In the genomic region with DNA sequence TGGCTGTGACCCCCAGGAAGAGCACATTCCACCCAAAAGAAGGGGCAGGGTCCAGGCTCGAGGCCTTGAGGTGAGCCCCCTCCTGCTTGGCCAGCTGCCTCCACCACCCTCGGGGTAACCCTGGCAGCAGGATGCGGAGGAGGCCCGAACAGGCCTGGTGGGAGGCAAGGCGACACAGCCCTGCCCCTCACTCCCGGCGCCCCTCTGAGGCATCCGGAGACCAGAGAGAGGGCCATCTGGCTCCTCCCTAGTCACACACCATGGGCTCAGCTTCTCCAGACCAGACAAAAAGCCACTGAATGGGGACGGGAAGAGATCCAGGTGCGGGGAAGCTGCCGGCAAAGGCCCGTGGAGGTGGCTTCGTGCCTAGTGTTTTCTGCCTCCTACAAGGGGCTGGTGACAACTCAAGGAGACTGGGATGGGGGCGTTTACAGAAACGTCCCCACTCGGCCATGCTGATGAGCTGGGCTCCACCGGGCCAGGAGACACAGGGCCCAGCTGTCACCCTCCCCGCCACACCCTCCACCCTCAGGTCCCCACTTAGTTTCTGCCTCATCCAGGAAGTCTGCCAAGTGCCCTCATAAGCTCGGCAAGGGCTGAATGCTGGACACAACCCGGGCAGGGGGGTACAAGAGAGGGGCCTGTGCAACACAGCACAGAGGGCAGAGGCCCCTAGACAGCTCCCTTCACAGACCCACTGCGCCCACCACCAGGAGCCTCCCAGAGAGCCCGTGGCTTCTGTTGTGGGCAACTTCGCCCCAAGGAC, we compare ENCODE assay signal across 10 cellular contexts. TPM values are rescaled to one million over a fixed set of nuclear protein-coding genes. Genes with fewer than 3 reads are reported as not detected.
DNase-seq lines count a peak whose midpoint lies in the region; ATAC-seq and FAIRE-seq lines count a peak whose summit lies in the region.
"Had no signal": no experiment of that assay in that cellular context is flagged by ENCODE, and none has a peak within 500 bp of the region (broad histone marks: within the 10 kb centered on the region; RNA-seq: fewer than 3 reads in every experiment).

No MANE protein-coding gene starts in this region.

- peak overlapping the region; percentile 38 for H3K18ac ChIP-seq in trophoblast cell (ENCODE audit: low read length)

- peak overlapping the region; percentile 68 for H3K27ac ChIP-seq in trophoblast cell (ENCODE audit: low read depth, low read length)

- H3K9ac ChIP-seq in trophoblast cell (ENCODE audit: low read length): no peak overlapping the region

- WGBS in trophoblast cell (ENCODE audit: extremely low coverage, insufficient coverage, insufficient read length): no CpG with 5 or more reads among the region's 23 CpGs

- H3K27me3 ChIP-seq in trophoblast cell (ENCODE audit: insufficient read depth, low read length): no peaks in the 10 kb centered on the region

- H3K4me2 ChIP-seq in trophoblast cell (ENCODE audit: low read length): peak overlapping the region; percentile 66

- no peak overlapping the region for H4K12ac ChIP-seq in trophoblast cell (ENCODE audit: low read depth, low read length)

- ATAC-seq in HG03457 (IDR thresholded peaks at IDR 0.05; ENCODE audit: unreplicated experiment): no peak
- ATAC-seq: K562 had no signal

- H2BK12ac ChIP-seq in trophoblast cell (ENCODE audit: low read length): peak overlapping the region; percentile 7

- H3K36me3 ChIP-seq in trophoblast cell (ENCODE audit: control insufficient read depth in 1 of 2, insufficient read depth in 2 of 2, low read length in 2 of 2): peaks cover 16 to 17% of the 10 kb centered on the region in 2 experiments

- H2BK120ac ChIP-seq in trophoblast cell (ENCODE audit: insufficient read depth, low read length, poor library complexity): peak overlapping the region; percentile 27

- peak overlapping the region; percentile 17 for H4K8ac ChIP-seq in trophoblast cell (ENCODE audit: low read depth, low read length)

- peaks cover 10 to 31% of the 10 kb centered on the region in 2 experiments for H3K4me1 ChIP-seq in trophoblast cell (ENCODE audit: control insufficient read depth in 1 of 2, insufficient read depth in 2 of 2, low read length in 2 of 2)

- H3K79me2 ChIP-seq in trophoblast cell (ENCODE audit: control insufficient read depth, insufficient read depth, low read length, poor library complexity): peaks cover 7% of the 10 kb centered on the region

- DNase-seq in D341Med (ENCODE audit: low spot score) (peak; percentile 36), RCC 7860 (ENCODE audit: low spot score) (peak; percentile 20), glomerular visceral epithelial cell (ENCODE audit: extremely low spot score) (peak; percentile 25), trophoblast cell (no peak)
- DNase-seq in stimulated activated CD8-positive, alpha-beta memory T cell treated with anti-CD3 and anti-CD28 coated beads, Interleukin-4, amount 100 ng/mL, for 48 hours: no peak
- no peak for DNase-seq in NK-92 treated with Interleukin-12 subunit alpha and Interleukin-12 subunit beta, amount 100 ng/mL, for 24 hours (lab: John Stamatoyannopoulos, UW)
- no peak for DNase-seq in activated naive CD4-positive, alpha-beta T cell (lab: John Stamatoyannopoulos, UW)

- H3K4me3 ChIP-seq in trophoblast cell (ENCODE audit: low read depth, low read length): no peak overlapping the region
- H3K4me3 ChIP-seq: K562, lung had no signal

- no peak overlapping the region for H3K23ac ChIP-seq in trophoblast cell (ENCODE audit: low read length)

- FAIRE-seq in RCC 7860 (lab: Jason Lieb, UNC): no peak
- FAIRE-seq: K562 had no signal

- H3K9me3 ChIP-seq in trophoblast cell (ENCODE audit: insufficient read depth, low read depth, low read length): no peaks in the 10 kb centered on the region

- H2AFZ ChIP-seq in trophoblast cell (ENCODE audit: insufficient read depth, low read length, poor library complexity): peak overlapping the region; percentile 18

- H2AK5ac ChIP-seq in trophoblast cell (ENCODE audit: low read length): peak overlapping the region; percentile 11

- H3K14ac ChIP-seq in trophoblast cell (ENCODE audit: low read length): peak overlapping the region; percentile 59

- H4K91ac ChIP-seq in trophoblast cell (ENCODE audit: low read depth, low read length): peak overlapping the region; percentile 79

- H2BK5ac ChIP-seq in trophoblast cell (ENCODE audit: low read depth, low read length, poor library complexity): peak overlapping the region; percentile 34

- H3K4ac ChIP-seq in trophoblast cell (ENCODE audit: low read depth, low read length): peak overlapping the region; percentile 7

- H3K79me1 ChIP-seq in trophoblast cell (ENCODE audit: low read length): peaks cover 20% of the 10 kb centered on the region

RNA-seq across cellular contexts. Expression of a gene that starts 41.9 kb away (rescaled TPM):
- 13.9 and 14.5 TPM in 2 replicates for polyA plus RNA-seq in trophoblast cell (2013)

Comparison
In these comparisons a context has a peak if more than half of its experiments do, and no peak if none do; other contexts are left out.
1. DNase-seq: peak in D341Med (single experiment), RCC 7860 (single experiment) and glomerular visceral epithelial cell (single experiment); none in trophoblast cell (0 of 2), stimulated activated CD8-positive, alpha-beta memory T cell treated with anti-CD3 and anti-CD28 coated beads, Interleukin-4, amount 100 ng/mL, for 48 hours (single experiment), NK-92 treated with Interleukin-12 subunit alpha and Interleukin-12 subunit beta, amount 100 ng/mL, for 24 hours (single experiment) and activated naive CD4-positive, alpha-beta T cell (0 of 4).